In genomic region chr1:1914842-1915692, GRCh38 we compare ENCODE assay signal across 1 cellular context.
TF ChIP-seq lines count a peak whose summit lies in the region.

TSS of gene CALML6 (plus strand) at chr1:1915260. CDS start at chr1:1915281, 21 bp downstream.

TF ChIP-seq in K562, 482 proteins besides CTCF, POLR2A, EP300 and RAD21:
- no peak for TF ChIP-seq RBBP5 (IDR thresholded peaks at IDR 0.05; ENCODE audit: borderline replicate concordance, insufficient read depth, low read length, poor library complexity, severe bottlenecking)
- no peak for TF ChIP-seq GMEB1 (CRISPR knock-in tag; IDR thresholded peaks at IDR 0.05)
- 0 out of 2 replicates have a peak, but pooled peaks have one; percentile 26 for TF ChIP-seq USF1 (CRISPR knock-in tag; IDR thresholded peaks at IDR 0.05)
- TF ChIP-seq, protein P1, sequence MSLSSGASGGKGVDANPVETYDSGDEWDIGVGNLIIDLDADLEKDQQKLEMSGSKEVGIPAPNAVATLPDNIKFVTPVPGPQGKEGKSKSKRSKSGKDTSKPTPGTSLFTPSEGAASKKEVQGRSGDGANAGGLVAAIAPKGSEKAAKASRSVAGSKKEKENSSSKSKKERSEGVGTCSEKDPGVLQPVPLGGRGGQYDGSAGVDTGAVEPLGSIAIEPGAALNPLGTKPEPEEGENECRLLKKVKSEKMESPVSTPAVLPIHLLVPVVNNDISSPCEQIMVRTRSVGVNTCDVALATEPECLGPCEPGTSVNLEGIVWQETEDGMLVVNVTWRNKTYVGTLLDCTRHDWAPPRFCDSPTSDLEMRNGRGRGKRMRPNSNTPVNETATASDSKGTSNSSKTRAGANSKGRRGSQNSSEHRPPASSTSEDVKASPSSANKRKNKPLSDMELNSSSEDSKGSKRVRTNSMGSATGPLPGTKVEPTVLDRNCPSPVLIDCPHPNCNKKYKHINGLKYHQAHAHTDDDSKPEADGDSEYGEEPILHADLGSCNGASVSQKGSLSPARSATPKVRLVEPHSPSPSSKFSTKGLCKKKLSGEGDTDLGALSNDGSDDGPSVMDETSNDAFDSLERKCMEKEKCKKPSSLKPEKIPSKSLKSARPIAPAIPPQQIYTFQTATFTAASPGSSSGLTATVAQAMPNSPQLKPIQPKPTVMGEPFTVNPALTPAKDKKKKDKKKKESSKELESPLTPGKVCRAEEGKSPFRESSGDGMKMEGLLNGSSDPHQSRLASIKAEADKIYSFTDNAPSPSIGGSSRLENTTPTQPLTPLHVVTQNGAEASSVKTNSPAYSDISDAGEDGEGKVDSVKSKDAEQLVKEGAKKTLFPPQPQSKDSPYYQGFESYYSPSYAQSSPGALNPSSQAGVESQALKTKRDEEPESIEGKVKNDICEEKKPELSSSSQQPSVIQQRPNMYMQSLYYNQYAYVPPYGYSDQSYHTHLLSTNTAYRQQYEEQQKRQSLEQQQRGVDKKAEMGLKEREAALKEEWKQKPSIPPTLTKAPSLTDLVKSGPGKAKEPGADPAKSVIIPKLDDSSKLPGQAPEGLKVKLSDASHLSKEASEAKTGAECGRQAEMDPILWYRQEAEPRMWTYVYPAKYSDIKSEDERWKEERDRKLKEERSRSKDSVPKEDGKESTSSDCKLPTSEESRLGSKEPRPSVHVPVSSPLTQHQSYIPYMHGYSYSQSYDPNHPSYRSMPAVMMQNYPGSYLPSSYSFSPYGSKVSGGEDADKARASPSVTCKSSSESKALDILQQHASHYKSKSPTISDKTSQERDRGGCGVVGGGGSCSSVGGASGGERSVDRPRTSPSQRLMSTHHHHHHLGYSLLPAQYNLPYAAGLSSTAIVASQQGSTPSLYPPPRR (CRISPR knock-in tag; IDR thresholded peaks at IDR 0.05; ENCODE audit: borderline replicate concordance) = no peak
- TF ChIP-seq SMAD1 (IDR thresholded peaks at IDR 0.05; ENCODE audit: low read depth, low read length, partially characterized antibody) = peak; percentile 28
- TF ChIP-seq NFIC (IDR thresholded peaks at IDR 0.05) = peak; percentile 97
- TF ChIP-seq NFIX (CRISPR knock-in tag; IDR thresholded peaks at IDR 0.05; ENCODE audit: low read depth) = peak; percentile 75
- no peak for TF ChIP-seq ZNF507 (tag; conservative IDR thresholded peaks at IDR 0.05)
- no peak for TF ChIP-seq SMARCC2 (IDR thresholded peaks at IDR 0.05; ENCODE audit: low read depth)
- TF ChIP-seq ZNF644 (tag; IDR thresholded peaks at IDR 0.05; ENCODE audit: low read depth) = no peak
- TF ChIP-seq LCOR (CRISPR knock-in tag; IDR thresholded peaks at IDR 0.05) = no peak
- TF ChIP-seq, protein P2, sequence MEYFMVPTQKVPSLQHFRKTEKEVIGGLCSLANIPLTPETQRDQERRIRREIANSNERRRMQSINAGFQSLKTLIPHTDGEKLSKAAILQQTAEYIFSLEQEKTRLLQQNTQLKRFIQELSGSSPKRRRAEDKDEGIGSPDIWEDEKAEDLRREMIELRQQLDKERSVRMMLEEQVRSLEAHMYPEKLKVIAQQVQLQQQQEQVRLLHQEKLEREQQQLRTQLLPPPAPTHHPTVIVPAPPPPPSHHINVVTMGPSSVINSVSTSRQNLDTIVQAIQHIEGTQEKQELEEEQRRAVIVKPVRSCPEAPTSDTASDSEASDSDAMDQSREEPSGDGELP (CRISPR knock-in tag; IDR thresholded peaks at IDR 0.05; ENCODE audit: borderline replicate concordance) = 0 out of 2 replicates have a peak, but pooled peaks have one; percentile 30
- TF ChIP-seq, protein P3, sequence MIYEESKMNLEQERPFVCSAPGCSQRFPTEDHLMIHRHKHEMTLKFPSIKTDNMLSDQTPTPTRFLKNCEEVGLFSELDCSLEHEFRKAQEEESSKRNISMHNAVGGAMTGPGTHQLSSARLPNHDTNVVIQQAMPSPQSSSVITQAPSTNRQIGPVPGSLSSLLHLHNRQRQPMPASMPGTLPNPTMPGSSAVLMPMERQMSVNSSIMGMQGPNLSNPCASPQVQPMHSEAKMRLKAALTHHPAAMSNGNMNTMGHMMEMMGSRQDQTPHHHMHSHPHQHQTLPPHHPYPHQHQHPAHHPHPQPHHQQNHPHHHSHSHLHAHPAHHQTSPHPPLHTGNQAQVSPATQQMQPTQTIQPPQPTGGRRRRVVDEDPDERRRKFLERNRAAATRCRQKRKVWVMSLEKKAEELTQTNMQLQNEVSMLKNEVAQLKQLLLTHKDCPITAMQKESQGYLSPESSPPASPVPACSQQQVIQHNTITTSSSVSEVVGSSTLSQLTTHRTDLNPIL (CRISPR knock-in tag; IDR thresholded peaks at IDR 0.05) = no peak
- no peak for TF ChIP-seq ZNF764 (CRISPR knock-in tag; IDR thresholded peaks at IDR 0.05; ENCODE audit: low read depth)
- no peak for TF ChIP-seq ZNF184 (CRISPR knock-in tag; IDR thresholded peaks at IDR 0.05)
- TF ChIP-seq MXD1 (CRISPR knock-in tag; IDR thresholded peaks at IDR 0.05; ENCODE audit: borderline replicate concordance, poor library complexity, severe bottlenecking) = no peak
- no peak for TF ChIP-seq CEBPZ (IDR thresholded peaks at IDR 0.05; ENCODE audit: borderline replicate concordance, low read depth, low read length)
- no peak for TF ChIP-seq ZNF445 (CRISPR knock-in tag; IDR thresholded peaks at IDR 0.05; ENCODE audit: low read depth)
- TF ChIP-seq SRSF3 (IDR thresholded peaks at IDR 0.05; ENCODE audit: insufficient read depth, low read length) = no peak
- TF ChIP-seq BCL6 (CRISPR knock-in tag; IDR thresholded peaks at IDR 0.05) = no peak
- no peak for TF ChIP-seq RBM39 (optimal IDR thresholded peaks at IDR 0.05; ENCODE audit: low read depth, low read length)
- TF ChIP-seq, protein P4, sequence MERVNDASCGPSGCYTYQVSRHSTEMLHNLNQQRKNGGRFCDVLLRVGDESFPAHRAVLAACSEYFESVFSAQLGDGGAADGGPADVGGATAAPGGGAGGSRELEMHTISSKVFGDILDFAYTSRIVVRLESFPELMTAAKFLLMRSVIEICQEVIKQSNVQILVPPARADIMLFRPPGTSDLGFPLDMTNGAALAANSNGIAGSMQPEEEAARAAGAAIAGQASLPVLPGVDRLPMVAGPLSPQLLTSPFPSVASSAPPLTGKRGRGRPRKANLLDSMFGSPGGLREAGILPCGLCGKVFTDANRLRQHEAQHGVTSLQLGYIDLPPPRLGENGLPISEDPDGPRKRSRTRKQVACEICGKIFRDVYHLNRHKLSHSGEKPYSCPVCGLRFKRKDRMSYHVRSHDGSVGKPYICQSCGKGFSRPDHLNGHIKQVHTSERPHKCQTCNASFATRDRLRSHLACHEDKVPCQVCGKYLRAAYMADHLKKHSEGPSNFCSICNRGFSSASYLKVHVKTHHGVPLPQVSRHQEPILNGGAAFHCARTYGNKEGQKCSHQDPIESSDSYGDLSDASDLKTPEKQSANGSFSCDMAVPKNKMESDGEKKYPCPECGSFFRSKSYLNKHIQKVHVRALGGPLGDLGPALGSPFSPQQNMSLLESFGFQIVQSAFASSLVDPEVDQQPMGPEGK (CRISPR knock-in tag; IDR thresholded peaks at IDR 0.05; ENCODE audit: borderline replicate concordance) = no peak
- TF ChIP-seq, protein P5, sequence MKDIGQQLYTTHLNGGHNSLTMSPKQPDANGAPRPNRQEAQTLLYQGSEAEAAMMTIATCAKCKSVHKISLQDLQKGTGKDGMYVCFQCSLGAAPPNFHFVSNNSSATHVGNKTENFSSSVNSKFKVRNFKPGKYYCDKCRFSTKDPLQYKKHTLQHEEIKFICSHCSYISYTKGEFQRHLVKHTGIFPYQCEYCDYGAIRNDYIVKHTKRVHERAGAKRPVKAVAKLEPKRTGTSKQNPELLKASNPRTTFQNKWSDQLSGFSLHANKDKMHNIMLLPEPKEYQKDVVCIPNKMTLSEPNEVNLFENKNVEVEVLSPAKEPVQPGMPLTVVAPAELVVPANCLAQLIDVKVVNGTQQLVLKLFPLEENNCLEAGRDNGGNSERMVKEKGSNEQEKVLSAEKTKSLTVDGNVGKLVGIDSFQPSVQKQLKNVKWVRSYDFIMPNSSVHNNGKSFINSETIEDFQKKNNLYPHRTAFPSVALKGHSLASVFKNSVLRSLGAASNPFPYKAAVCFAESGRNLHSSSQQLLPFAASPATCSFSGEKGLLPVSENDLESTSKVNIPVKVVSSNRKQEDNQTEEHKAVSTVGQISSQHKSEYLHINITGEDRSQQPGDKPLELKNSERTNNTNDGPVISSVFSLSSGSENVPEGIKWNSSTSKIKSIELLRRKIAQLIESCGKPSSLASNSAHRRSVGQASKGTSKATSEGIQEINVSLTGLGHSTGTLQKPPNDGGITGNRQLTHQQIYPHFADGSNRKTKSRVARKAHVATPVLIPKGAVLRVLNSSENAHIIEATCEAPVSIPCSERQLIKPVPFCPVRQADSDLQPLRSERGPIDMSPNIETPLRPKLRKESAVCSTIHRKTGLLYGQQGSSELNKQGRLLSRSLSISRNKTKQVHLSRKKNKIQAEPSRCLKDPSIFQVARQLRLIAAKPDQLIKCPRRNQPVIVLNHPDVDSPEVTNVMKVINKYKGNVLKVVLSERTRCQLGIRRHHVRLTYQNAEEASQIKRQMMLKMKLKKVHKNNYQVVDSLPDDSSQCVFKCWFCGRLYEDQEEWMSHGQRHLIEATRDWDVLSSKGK (CRISPR knock-in tag; IDR thresholded peaks at IDR 0.05) = no peak
- TF ChIP-seq L3MBTL2 (IDR thresholded peaks at IDR 0.05) = no peak
- no peak for TF ChIP-seq RHOXF2B (CRISPR knock-in tag; conservative IDR thresholded peaks at IDR 0.05)
- no peak for TF ChIP-seq ZBTB2 (IDR thresholded peaks at IDR 0.05)
- TF ChIP-seq CCNT2 (IDR thresholded peaks at IDR 0.05; ENCODE audit: borderline replicate concordance, extremely low read depth, insufficient read length, low read depth, low read length) = no peak
